ENCODE assay signal across 13 cellular contexts in genomic region chr12:101775814-101776213, GRCh38. TPM values are rescaled to one million over a fixed set of nuclear protein-coding genes. Genes with fewer than 3 reads are reported as not detected.
"Had no signal": no experiment of that assay in that cellular context is flagged by ENCODE, and none has a peak within 500 bp of the region (broad histone marks: within the 10 kb centered on the region; RNA-seq: fewer than 3 reads in every experiment).

No MANE protein-coding gene starts in this region.

- H3K4me3 Mint-ChIP-seq: activated naive CD4-positive, alpha-beta T cell treated with anti-CD3 and anti-CD28 coated beads for 36 hours had no signal

- H3K9me3 Mint-ChIP-seq: activated naive CD4-positive, alpha-beta T cell treated with anti-CD3 and anti-CD28 coated beads for 36 hours; activated T-helper 2 cell treated with anti-CD3 and anti-CD28 coated beads, Interferon-gamma antibody, Interleukin-2, Interleukin-4, amounts not matched to agents 10 μg/mL and 5 μg/mL and 100 μg/mL, durations not matched to agents 14 hours and 24 hours and 36 hours had no signal

- H3K27ac Mint-ChIP-seq: activated naive CD4-positive, alpha-beta T cell treated with anti-CD3 and anti-CD28 coated beads for 36 hours; activated T-helper 2 cell treated with anti-CD3 and anti-CD28 coated beads, Interferon-gamma antibody, Interleukin-2, Interleukin-4, amounts not matched to agents 10 μg/mL and 5 μg/mL and 100 μg/mL, durations not matched to agents 14 hours and 24 hours and 36 hours had no signal

- H3K4me3 ChIP-seq: breast epithelium, dorsolateral prefrontal cortex, gastroesophageal sphincter, thyroid gland had no signal

- H3K36me3 ChIP-seq: breast epithelium, neutrophil, thyroid gland had no signal

- H3K4me1 ChIP-seq: breast epithelium, thyroid gland had no signal

- H3K27me3 ChIP-seq: breast epithelium, dorsolateral prefrontal cortex, gastroesophageal sphincter, neutrophil, thyroid gland had no signal

- H3K27ac ChIP-seq: neutrophil, thyroid gland had no signal

- H3K9me3 ChIP-seq: breast epithelium, gastroesophageal sphincter, neutrophil, thyroid gland had no signal

- ATAC-seq: gastroesophageal sphincter had no signal

- DNase-seq: activated naive CD4-positive, alpha-beta T cell treated with anti-CD3 and anti-CD28 coated beads for 36 hours; activated T-cell treated with anti-CD3 and anti-CD28 coated beads, Interleukin-2, amount 50 U/mL, for 1 hour; dorsolateral prefrontal cortex; erythroblast; islet precursor cell; midbrain; stimulated activated CD4-positive, alpha-beta T cell treated with anti-CD3 and anti-CD28 coated beads, Interleukin-1b, Interleukin-23, amount 100 ng/mL, for 48 hours; SW 1271; thyroid gland had no signal

RNA-seq across cellular contexts. Expression of gene SYCP3, which starts 36.6 kb away (rescaled TPM):
- total RNA-seq: activated naive CD4-positive, alpha-beta T cell treated with anti-CD3 and anti-CD28 coated beads for 36 hours had no signal
